13 cellular contexts compared by ENCODE assay signal in genomic region chr3:149015383-149015782, GRCh38. TPM values are rescaled to one million over a fixed set of nuclear protein-coding genes. Genes with fewer than 3 reads are reported as not detected.
DNase-seq lines count a peak whose midpoint lies in the region; TF ChIP-seq lines count a peak whose summit lies in the region.
"Had no signal": no experiment of that assay in that cellular context is flagged by ENCODE, and none has a peak within 500 bp of the region (broad histone marks: within the 10 kb centered on the region; RNA-seq: fewer than 3 reads in every experiment).

No MANE protein-coding gene starts in this region.

- intact Hi-C loops in lower leg skin (cut with DNase I; ENCODE audit: low total_unique reads), result no loop called here

- TF ChIP-seq CTCF in AG04450 (IDR thresholded peaks at IDR 0.05; ENCODE audit: low read depth, low read length) (no peak), chondrocyte (IDR thresholded peaks at IDR 0.05) (no peak), nephron (IDR thresholded peaks at IDR 0.05; ENCODE audit: unreplicated experiment in 3 of 3) (no peak), lower leg skin (IDR thresholded peaks at IDR 0.05) (no peak)

- peak overlapping the region; percentile 42 for H3K27ac ChIP-seq in AG04450 (ENCODE audit: low read depth, low read length)
- H3K27ac ChIP-seq: Peyer's patch, VCaP had no signal

- no peak for DNase-seq in AG04450 (ENCODE audit: low read depth, low spot score)
- peak; percentile 62 for DNase-seq in EL
- DNase-seq in chondrocyte (ENCODE audit: low spot score), result no peak
- no peak for DNase-seq in MV-4-11 (lab: John Stamatoyannopoulos, UW)
- DNase-seq in dedifferentiated amniotic fluid mesenchymal stem cell (ENCODE audit: extremely low spot score), result no peak
- no peak for DNase-seq in RKO (ENCODE audit: low spot score)
- DNase-seq in lower leg skin (ENCODE audit: low spot score in 2 of 2), result no peak
- DNase-seq: GDM1, NCI-H1436, Peyer's patch had no signal

- WGBS in lower leg skin, 2 donors, result 72 to 77% methylated on average over 2 of the region's 2 CpGs

- peak overlapping the region; percentile 38 for H3K27ac Mint-ChIP-seq in chondrocyte (ENCODE audit: unreplicated experiment)
- peak overlapping the region in 2 of 3 experiments; percentile 5 to 6 for H3K27ac Mint-ChIP-seq in nephron

- no peaks in the 10 kb centered on the region for H3K27me3 ChIP-seq in AG04450 (ENCODE audit: control insufficient read depth, insufficient read depth, low read length)
- H3K27me3 ChIP-seq: Peyer's patch had no signal

- H3K4me1 Mint-ChIP-seq in chondrocyte (ENCODE audit: low read depth) (peaks cover 49% of the 10 kb centered on the region), nephron (peaks cover 58% of the 10 kb centered on the region)

- CTCF ChIA-PET in AG04450 (lab: Charles Lee), result interaction anchor here (0.7 to 1.1 kb wide), 2 partner anchors 13 to 426 kb away, joined by 3 to 10 read pairs; no protein-coding TSS in a partner anchor

- H3K9me3 ChIP-seq in AG04450 (ENCODE audit: control insufficient read depth, insufficient read depth, low read length), result no peaks in the 10 kb centered on the region
- H3K9me3 ChIP-seq: Peyer's patch had no signal

- H3K27me3 Mint-ChIP-seq in chondrocyte (ENCODE audit: low read depth) (no peaks in the 10 kb centered on the region), nephron (ENCODE audit: low read depth) (no peaks in the 10 kb centered on the region)

- peaks cover 20% of the 10 kb centered on the region for H3K36me3 Mint-ChIP-seq in chondrocyte (ENCODE audit: low read depth)
- peaks cover 31% of the 10 kb centered on the region for H3K36me3 Mint-ChIP-seq in nephron (ENCODE audit: low read depth)

- TF ChIP-seq POLR2A in lower leg skin (IDR thresholded peaks at IDR 0.05), result no peak

- H3K9me3 Mint-ChIP-seq in chondrocyte (ENCODE audit: low read depth), result no peaks in the 10 kb centered on the region
- no peaks in the 10 kb centered on the region for H3K9me3 Mint-ChIP-seq in nephron

- H3K4me3 ChIP-seq in AG04450 (ENCODE audit: low read depth, low read length), result no peak overlapping the region
- no peak overlapping the region for H3K4me3 ChIP-seq in lower leg skin (ENCODE audit: low read depth, poor library complexity, severe bottlenecking)
- H3K4me3 ChIP-seq: GM12878, Peyer's patch had no signal

- POLR2A ChIA-PET in AG04450 (lab: Yijun Ruan, JAX), result interaction anchor here (1.5 kb wide), 1 partner anchor 9 kb away, joined by 4 read pairs; no protein-coding TSS in a partner anchor

- no peak overlapping the region for H3K4me3 Mint-ChIP-seq in chondrocyte (ENCODE audit: unreplicated experiment)
- H3K4me3 Mint-ChIP-seq in nephron, result no peak overlapping the region

RNA-seq across cellular contexts. Expression of gene GYG1, which starts 24.0 kb away (rescaled TPM):
- 70.0 and 75.2 TPM in 2 replicates for polyA plus RNA-seq in AG04450 (2011; rRNA removed)
- polyA minus RNA-seq in AG04450 (2011; rRNA and poly(A)+ RNA removed), result 54.6 and 65.1 TPM in 2 replicates
- total RNA-seq in chondrocyte, result 41.2 to 50.1 TPM (median 48.1 TPM) in 3 replicates
- 10 to 100 TPM in 1 of 4 donors, 1 to 10 TPM in 3; 6.7 to 12.3 (median 7.5) TPM for total RNA-seq in lower leg skin
